ENCODE assay signal across 17 cellular contexts in the genomic region with DNA sequence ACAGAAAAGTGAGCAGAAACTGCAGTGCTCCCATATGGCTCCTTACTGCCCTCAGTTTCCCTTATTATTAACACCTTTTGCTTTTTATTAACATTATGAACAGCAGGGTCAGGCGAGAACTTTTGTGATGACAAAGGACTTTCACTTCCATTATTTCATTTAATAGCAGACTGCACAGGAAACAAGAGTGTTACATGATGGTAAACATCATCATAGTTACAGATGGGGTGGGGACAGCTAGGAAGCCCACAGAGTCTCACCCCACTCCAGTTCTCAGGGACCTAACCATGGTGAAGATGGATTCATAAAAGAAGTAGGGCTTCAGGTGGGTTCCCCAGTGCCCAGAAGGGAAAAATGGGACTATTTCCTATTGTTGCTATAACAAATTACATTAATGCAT.
"Had no signal": no experiment of that assay in that cellular context is flagged by ENCODE, and none has a peak within 500 bp of the region (broad histone marks: within the 10 kb centered on the region; RNA-seq: fewer than 3 reads in every experiment).

No MANE protein-coding gene starts in this region.

- H3K27ac Mint-ChIP-seq: activated naive CD4-positive, alpha-beta T cell treated with anti-CD3 and anti-CD28 coated beads, Interleukin-2, amount 50 U/mL, for 24 hours; mesothelial cell of epicardium; nephron progenitor cell; T-helper 2 cell treated with Interferon-gamma antibody and Interleukin-4, amounts not matched to agents 5 μg/mL and 100 μg/mL, for 36 hours had no signal

- ATAC-seq: body of pancreas, pancreas, psoas muscle had no signal

- H3K4me3 Mint-ChIP-seq: activated naive CD4-positive, alpha-beta T cell treated with anti-CD3 and anti-CD28 coated beads, Interleukin-2, amount 50 U/mL, for 24 hours; mesothelial cell of epicardium; nephron progenitor cell; T-helper 2 cell treated with Interferon-gamma antibody and Interleukin-4, amounts not matched to agents 5 μg/mL and 100 μg/mL, for 36 hours had no signal

- DNase-seq: activated gamma-delta T cell treated with Interleukin-2 at 50 U/mL for 16 hours; activated T-cell treated with anti-CD3 and anti-CD28 coated beads, Interleukin-2, amount 50 U/mL, for 1 hour; anterior cingulate cortex; body of pancreas; cortex of kidney; foreskin melanocyte; kidney; lower lobe of right lung; nephron progenitor cell; pancreas; psoas muscle; stimulated activated CD4-positive, alpha-beta T cell treated with anti-CD3 and anti-CD28 coated beads, Interleukin-4, amount 100 ng/mL, for 24 hours; stimulated activated naive CD4-positive, alpha-beta T cell treated with Interleukin-2 at 50 U/mL for 16 hours; upper lobe of left lung had no signal

- H3K36me3 Mint-ChIP-seq: mesothelial cell of epicardium had no signal
